Comparison of ENCODE assay signal across 1 cellular context in genomic region chr6:15038013-15038791, GRCh38.
TF ChIP-seq lines count a peak whose summit lies in the region.

No MANE protein-coding gene starts in this region.

TF ChIP-seq in GM23338, 12 proteins besides CTCF, POLR2A, EP300 and RAD21 (continued from another document):
- TF ChIP-seq ZNF462 (CRISPR knock-in tag; IDR thresholded peaks at IDR 0.05) (peak; percentile 77), ZNF331 (CRISPR knock-in tag; IDR thresholded peaks at IDR 0.05; ENCODE audit: low read depth) (no peak)
